29 cellular contexts compared by ENCODE assay signal in the genomic region with DNA sequence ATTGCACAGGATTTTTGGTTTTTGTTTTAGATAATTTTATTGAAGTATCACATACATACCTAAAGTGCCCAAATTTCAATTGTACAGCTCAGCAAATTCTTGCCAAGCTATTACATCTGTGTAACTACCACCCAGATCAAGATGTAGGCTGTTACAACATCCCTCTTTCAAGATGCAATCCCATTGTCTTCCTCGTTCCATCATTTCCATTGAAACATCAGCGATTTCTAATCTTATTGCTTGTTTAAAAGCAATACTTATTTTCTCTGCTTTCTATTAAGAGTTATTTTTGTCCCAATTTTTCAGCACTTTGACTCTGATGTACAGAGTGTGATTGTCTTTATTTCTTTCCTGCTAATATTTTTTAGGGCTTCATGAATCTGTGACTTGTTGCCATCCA.
"Had no signal": no experiment of that assay in that cellular context is flagged by ENCODE, and none has a peak within 500 bp of the region (broad histone marks: within the 10 kb centered on the region; RNA-seq: fewer than 3 reads in every experiment).

No MANE protein-coding gene starts in this region.

- H3K4me1 Mint-ChIP-seq: stimulated activated effector memory CD8-positive, alpha-beta T cell treated with anti-CD3 and anti-CD28 coated beads, Interleukin-12 subunit alpha, Interleukin-12 subunit beta, amount 100 ng/mL, for 72 hours; stimulated activated memory B cell treated with anti-CD40 and anti-IgM and Interleukin-4, amounts not matched to agents 10 μg/mL and 1 μg/mL and 100 μg/mL, for 72 hours; stimulated activated naive B cell treated with anti-CD40 and anti-IgM and Interleukin-4, amounts not matched to agents 10 μg/mL and 1 μg/mL and 100 μg/mL, for 72 hours; stimulated activated naive CD8-positive, alpha-beta T cell treated with anti-CD3 and anti-CD28 coated beads, Interleukin-15, amount 100 ng/mL, for 72 hours had no signal

- H3K36me3 Mint-ChIP-seq: stimulated activated effector memory CD8-positive, alpha-beta T cell treated with anti-CD3 and anti-CD28 coated beads, Interleukin-12 subunit alpha, Interleukin-12 subunit beta, amount 100 ng/mL, for 72 hours; stimulated activated memory B cell treated with anti-CD40 and anti-IgM and Interleukin-4, amounts not matched to agents 10 μg/mL and 1 μg/mL and 100 μg/mL, for 72 hours; stimulated activated naive B cell treated with anti-CD40 and anti-IgM and Interleukin-4, amounts not matched to agents 10 μg/mL and 1 μg/mL and 100 μg/mL, for 72 hours; type B pancreatic cell had no signal

- H3K4me3 ChIP-seq: stomach, suprapubic skin, testis, thoracic aorta, thyroid gland, tibial artery, tibial nerve, transverse colon, upper lobe of left lung, upper lobe of right lung, uterus, vagina had no signal

- H3K27me3 ChIP-seq: testis, thyroid gland, tibial nerve, transverse colon, upper lobe of left lung, upper lobe of right lung, uterus, vagina had no signal

- DNase-seq: stimulated activated CD4-positive, alpha-beta T cell treated with anti-CD3 and anti-CD28 coated beads, Interleukin-2, amount 100 ng/mL, for 48 hours; stimulated activated CD4-positive, alpha-beta T cell treated with anti-CD3 and anti-CD28 coated beads, Interleukin-4, amount 100 ng/mL, for 1 hour; stimulated activated CD4-positive, alpha-beta T cell treated with anti-CD3 and anti-CD28 coated beads, Interleukin-4, amount 100 ng/mL, for 24 hours; stimulated activated CD4-positive, alpha-beta T cell treated with anti-CD3 and anti-CD28 coated beads, Interleukin-4, amount 100 ng/mL, for 4 hours; stimulated activated CD8-positive, alpha-beta memory T cell treated with anti-CD3 and anti-CD28 coated beads, Interleukin-4, amount 100 ng/mL, for 48 hours; stimulated activated naive B cell treated with anti-CD40 and anti-IgM and Interleukin-4, amounts not matched to agents 10 μg/mL and 1 μg/mL and 100 μg/mL, for 72 hours; stimulated activated naive CD4-positive, alpha-beta T cell; stimulated activated naive CD4-positive, alpha-beta T cell treated with Interleukin-2 at 50 U/mL for 16 hours; stimulated activated naive CD8-positive, alpha-beta T cell treated with anti-CD3 and anti-CD28 coated beads, Interleukin-15, amount 100 ng/mL, for 72 hours; stimulated activated naive CD8-positive, alpha-beta T cell treated with anti-CD3 and anti-CD28 coated beads, Interleukin-15, Interleukin-2, amounts not matched to agents 100 U/mL and 50 U/mL, for 24 hours; stomach; substantia nigra; testis; thyroid gland; tibial artery; transverse colon; trophoblast cell; upper lobe of left lung; upper lobe of right lung; uterus had no signal

- H3K27me3 Mint-ChIP-seq: stimulated activated naive B cell treated with anti-CD40 and anti-IgM and Interleukin-4, amounts not matched to agents 10 μg/mL and 1 μg/mL and 100 μg/mL, for 72 hours had no signal

- H3K4me3 Mint-ChIP-seq: stimulated activated effector memory CD8-positive, alpha-beta T cell treated with anti-CD3 and anti-CD28 coated beads, Interleukin-12 subunit alpha, Interleukin-12 subunit beta, amount 100 ng/mL, for 72 hours; stimulated activated memory B cell treated with anti-CD40 and anti-IgM and Interleukin-4, amounts not matched to agents 10 μg/mL and 1 μg/mL and 100 μg/mL, for 72 hours; stimulated activated naive B cell treated with anti-CD40 and anti-IgM and Interleukin-4, amounts not matched to agents 10 μg/mL and 1 μg/mL and 100 μg/mL, for 72 hours; stimulated activated naive CD8-positive, alpha-beta T cell treated with anti-CD3 and anti-CD28 coated beads, Interleukin-15, amount 100 ng/mL, for 72 hours; stimulated activated naive CD8-positive, alpha-beta T cell treated with anti-CD3 and anti-CD28 coated beads, Interleukin-15, Interleukin-2, amounts not matched to agents 100 ng/mL and 50 ng/mL, for 24 hours; type B pancreatic cell had no signal

- H3K27ac Mint-ChIP-seq: stimulated activated effector memory CD8-positive, alpha-beta T cell treated with anti-CD3 and anti-CD28 coated beads, Interleukin-12 subunit alpha, Interleukin-12 subunit beta, amount 100 ng/mL, for 72 hours; stimulated activated memory B cell treated with anti-CD40 and anti-IgM and Interleukin-4, amounts not matched to agents 10 μg/mL and 1 μg/mL and 100 μg/mL, for 72 hours; stimulated activated naive B cell treated with anti-CD40 and anti-IgM and Interleukin-4, amounts not matched to agents 10 μg/mL and 1 μg/mL and 100 μg/mL, for 72 hours; stimulated activated naive CD8-positive, alpha-beta T cell treated with anti-CD3 and anti-CD28 coated beads, Interleukin-15, amount 100 ng/mL, for 72 hours; stimulated activated naive CD8-positive, alpha-beta T cell treated with anti-CD3 and anti-CD28 coated beads, Interleukin-15, Interleukin-2, amounts not matched to agents 100 ng/mL and 50 ng/mL, for 24 hours; type B pancreatic cell had no signal

- FAIRE-seq: urothelium cell line had no signal

- H3K9me3 ChIP-seq: testis, thoracic aorta, thyroid gland, uterus, vagina had no signal

- H3K27ac ChIP-seq: stomach, suprapubic skin, testis, thoracic aorta, thyroid gland, tibial artery, tibial nerve, transverse colon, upper lobe of left lung, upper lobe of right lung, uterus, vagina had no signal

- H3K4me1 ChIP-seq: stomach, suprapubic skin, testis, thyroid gland, tibial artery, tibial nerve, transverse colon, upper lobe of left lung, upper lobe of right lung, uterus, vagina had no signal

- H3K36me3 ChIP-seq: stomach, suprapubic skin, thoracic aorta, thyroid gland, tibial artery, tibial nerve, transverse colon, upper lobe of left lung, upper lobe of right lung, uterus, vagina had no signal

- ATAC-seq: stimulated activated effector memory CD8-positive, alpha-beta T cell treated with anti-CD3 and anti-CD28 coated beads, Interleukin-12 subunit alpha, Interleukin-12 subunit beta, amount 100 ng/mL, for 72 hours; stimulated activated memory B cell treated with anti-CD40 and anti-IgM and Interleukin-4, amounts not matched to agents 10 μg/mL and 1 μg/mL and 100 μg/mL, for 72 hours; stimulated activated naive B cell treated with anti-CD40 and anti-IgM and Interleukin-4, amounts not matched to agents 10 μg/mL and 1 μg/mL and 100 μg/mL, for 72 hours; stimulated activated naive CD8-positive, alpha-beta T cell treated with anti-CD3 and anti-CD28 coated beads, Interleukin-15, amount 100 ng/mL, for 72 hours; stimulated activated naive CD8-positive, alpha-beta T cell treated with anti-CD3 and anti-CD28 coated beads, Interleukin-15, Interleukin-2, amounts not matched to agents 100 U/mL and 50 U/mL, for 24 hours; upper lobe of right lung had no signal
